8 cellular contexts compared by ENCODE assay signal in the genomic region with DNA sequence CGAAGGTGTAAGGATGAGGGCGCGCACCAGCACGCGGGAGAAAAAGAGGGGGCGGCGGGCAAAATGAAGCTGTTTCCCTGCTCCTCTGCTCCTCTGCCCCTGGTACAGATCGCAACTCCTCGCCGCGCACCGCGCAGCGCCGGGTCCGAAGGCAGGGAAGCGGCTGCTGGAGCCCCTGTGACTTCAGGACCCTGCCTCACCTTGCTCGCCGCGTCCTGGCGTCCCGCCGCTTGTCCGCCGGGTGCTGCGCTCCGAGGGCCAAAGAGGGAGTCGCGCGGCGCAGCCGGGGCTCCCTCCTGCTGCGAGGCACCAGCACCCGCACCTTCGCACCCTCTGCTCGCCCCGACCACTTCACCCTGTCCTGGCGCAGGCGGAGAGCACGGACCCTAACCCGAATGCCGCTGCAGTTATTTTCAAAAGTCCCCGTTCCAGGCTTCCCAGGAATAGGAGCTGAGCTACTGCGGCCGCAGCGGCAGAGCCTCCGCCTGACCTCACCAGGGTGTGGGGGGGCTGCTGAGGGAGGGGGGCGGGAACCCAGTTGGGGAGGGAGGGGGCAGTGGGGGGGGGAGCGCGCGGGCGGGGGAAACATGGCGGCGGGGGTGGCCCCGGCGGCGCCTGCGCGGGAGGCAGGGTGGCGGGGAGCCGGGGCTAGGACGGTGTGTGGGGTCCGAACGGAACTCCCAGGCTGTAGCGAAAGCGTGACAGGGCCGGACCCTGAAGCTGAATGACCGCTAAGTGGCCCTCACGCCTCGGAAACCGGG.
DNase-seq lines count a peak whose midpoint lies in the region; ATAC-seq lines count a peak whose summit lies in the region.

KLHL13 (minus strand) TSS at position 503 of the 761 bp plus-strand sequence. CDS start 88,337 bp downstream, outside the sequence.

- no peaks in the 10 kb centered on the region for H3K4me1 ChIP-seq in neuron (ENCODE audit: insufficient read depth, low read length)

- no peaks in the 10 kb centered on the region for H3K9me3 Mint-ChIP-seq in activated naive CD4-positive, alpha-beta T cell treated with anti-CD3 and anti-CD28 coated beads, Interleukin-2, amount 50 U/mL, for 24 hours

- H3K9me3 ChIP-seq in KOPT-K1 (ENCODE audit: insufficient read depth, low read length, poor library complexity, severe bottlenecking) (no peaks in the 10 kb centered on the region), neuron (ENCODE audit: low read length) (no peaks in the 10 kb centered on the region)

- peak within 1 kb of the TSS; percentile 48 for H3K4me3 ChIP-seq in neuron (ENCODE audit: low read length)

- peak in 2 of 3 experiments; percentile 75 to 82 for DNase-seq in NCI-H1417 (lab: John Stamatoyannopoulos, UW)
- no peak for DNase-seq in NCI-H1417 treated with DMSO at 0.1 percent for 48 hours (lab: John Stamatoyannopoulos, UW)
- peak in 39 of 42 donors; percentile 1 to 69 (median 37) for DNase-seq in head of caudate nucleus
- DNase-seq in NCI-H2196 treated with DMSO at 0.1 percent for 48 hours (lab: John Stamatoyannopoulos, UW; ENCODE audit: unreplicated experiment): no peak

- peaks cover 10% of the 10 kb centered on the region for H3K4me1 Mint-ChIP-seq in activated naive CD4-positive, alpha-beta T cell treated with anti-CD3 and anti-CD28 coated beads, Interleukin-2, amount 50 U/mL, for 24 hours

- ATAC-seq in HG02840 (IDR thresholded peaks at IDR 0.05; ENCODE audit: low FRiP score, unreplicated experiment): no peak

- H3K36me3 Mint-ChIP-seq in activated naive CD4-positive, alpha-beta T cell treated with anti-CD3 and anti-CD28 coated beads, Interleukin-2, amount 50 U/mL, for 24 hours: no peaks in the 10 kb centered on the region

- H3K27me3 ChIP-seq in neuron (ENCODE audit: insufficient read depth, low read length): peaks cover 33% of the 10 kb centered on the region

- intact Hi-C loops in head of caudate nucleus (cut with DNase I): no loop called here

- peak within 1 kb of the TSS; percentile 54 for H3K27ac ChIP-seq in KOPT-K1 (ENCODE audit: low read depth, low read length, poor library complexity, severe bottlenecking)

- peak within 1 kb of the TSS; percentile 62 for H3K27ac Mint-ChIP-seq in activated naive CD4-positive, alpha-beta T cell treated with anti-CD3 and anti-CD28 coated beads, Interleukin-2, amount 50 U/mL, for 24 hours

- H3K4me3 Mint-ChIP-seq in activated naive CD4-positive, alpha-beta T cell treated with anti-CD3 and anti-CD28 coated beads, Interleukin-2, amount 50 U/mL, for 24 hours: peak within 1 kb of the TSS; percentile 82

- no peaks in the 10 kb centered on the region for H3K36me3 ChIP-seq in KOPT-K1 (ENCODE audit: insufficient read depth, low read length)
- H3K36me3 ChIP-seq in neuron (ENCODE audit: insufficient read depth, low read length): no peaks in the 10 kb centered on the region

- peaks cover 9% of the 10 kb centered on the region for H3K27me3 Mint-ChIP-seq in activated naive CD4-positive, alpha-beta T cell treated with anti-CD3 and anti-CD28 coated beads, Interleukin-2, amount 50 U/mL, for 24 hours

- no peak within 1 kb of the TSS for H2AFZ ChIP-seq in neuron (ENCODE audit: low read depth, low read length)

Comparison
In these comparisons a context has a peak if more than half of its experiments do, and no peak if none do; other contexts are left out.
1. DNase-seq: peak in NCI-H1417 (2 of 3) and head of caudate nucleus (39 of 42); none in NCI-H1417 treated with DMSO at 0.1 percent for 48 hours (single experiment) and NCI-H2196 treated with DMSO at 0.1 percent for 48 hours (single experiment).